Comparison of ENCODE assay signal across 1 cellular context in genomic region chr10:23438547-23439451, GRCh38.
TF ChIP-seq lines count a peak whose summit lies in the region.

OTUD1 (plus strand) TSS chr10:23439075; CDS start chr10:23439458, 383 bp downstream.

TF ChIP-seq in HepG2, 621 proteins besides CTCF, POLR2A, EP300 and RAD21 (continued from another document and continues in another):
- TF ChIP-seq ZHX1 (CRISPR knock-in tag; IDR thresholded peaks at IDR 0.05; ENCODE audit: low read depth) (no peak), NRL (CRISPR knock-in tag; IDR thresholded peaks at IDR 0.05; ENCODE audit: borderline replicate concordance) (no peak), ZFP62 (CRISPR knock-in tag; IDR thresholded peaks at IDR 0.05) (no peak), ZFP41 (CRISPR knock-in tag; IDR thresholded peaks at IDR 0.05; ENCODE audit: borderline replicate concordance) (no peak), POLR2G (IDR thresholded peaks at IDR 0.05; ENCODE audit: low read depth, low read length) (no peak), TEAD2 (CRISPR knock-in tag; IDR thresholded peaks at IDR 0.05) (no peak), FOXK1 (CRISPR knock-in tag; IDR thresholded peaks at IDR 0.05; ENCODE audit: borderline replicate concordance, low read depth) (peak; percentile 91; the same call in 1 of the 2 replicates), ZNF33A (CRISPR knock-in tag; IDR thresholded peaks at IDR 0.05; ENCODE audit: borderline replicate concordance) (no peak), TOPORS (CRISPR knock-in tag; IDR thresholded peaks at IDR 0.05) (peak; percentile 34; the same call in 1 of the 2 replicates), POGZ (CRISPR knock-in tag; IDR thresholded peaks at IDR 0.05) (peak; percentile 23), ZNF326 (CRISPR knock-in tag; IDR thresholded peaks at IDR 0.05; ENCODE audit: borderline replicate concordance) (no peak), HES4 (CRISPR knock-in tag; IDR thresholded peaks at IDR 0.05; ENCODE audit: borderline replicate concordance) (no peak; the same call in 1 of the 2 replicates), ZNF570 (CRISPR knock-in tag; IDR thresholded peaks at IDR 0.05; ENCODE audit: borderline replicate concordance) (no peak), ZNF772 (CRISPR knock-in tag; IDR thresholded peaks at IDR 0.05) (peak; percentile 18; the same call in 1 of the 2 replicates), FIP1L1 (IDR thresholded peaks at IDR 0.05; ENCODE audit: borderline replicate concordance, insufficient read depth, low read depth, low read length) (no peak), TFAP4 (IDR thresholded peaks at IDR 0.05; ENCODE audit: borderline replicate concordance, low read depth) (no peak), ZNF451 (CRISPR knock-in tag; IDR thresholded peaks at IDR 0.05) (no peak), STAT5B (CRISPR knock-in tag; IDR thresholded peaks at IDR 0.05) (no peak), NAIF1 (CRISPR knock-in tag; IDR thresholded peaks at IDR 0.05; ENCODE audit: borderline replicate concordance) (no peak), ZIK1 (CRISPR knock-in tag; IDR thresholded peaks at IDR 0.05; ENCODE audit: borderline replicate concordance, low read depth) (no peak), ZNF709 (CRISPR knock-in tag; IDR thresholded peaks at IDR 0.05) (no peak; the same call in 1 of the 2 replicates), ZNF256 (CRISPR knock-in tag; conservative IDR thresholded peaks at IDR 0.05) (no peak), KDM4B (CRISPR knock-in tag; IDR thresholded peaks at IDR 0.05) (no peak), PRPF4 (IDR thresholded peaks at IDR 0.05; ENCODE audit: low read depth, low read length, poor library complexity, severe bottlenecking) (no peak), SMAD9 (CRISPR knock-in tag; IDR thresholded peaks at IDR 0.05) (no peak), EZH2 (conservative IDR thresholded peaks at IDR 0.05; ENCODE audit: low read depth, low read length) (no peak), ZNF234 (CRISPR knock-in tag; conservative IDR thresholded peaks at IDR 0.05) (no peak), ELF3 (CRISPR knock-in tag; IDR thresholded peaks at IDR 0.05) (no peak), ZNF576 (CRISPR knock-in tag; IDR thresholded peaks at IDR 0.05) (no peak), ZNF782 (CRISPR knock-in tag; IDR thresholded peaks at IDR 0.05; ENCODE audit: borderline replicate concordance) (no peak), ZFP90 (CRISPR knock-in tag; IDR thresholded peaks at IDR 0.05; ENCODE audit: borderline replicate concordance) (no peak), ZSCAN22 (CRISPR knock-in tag; IDR thresholded peaks at IDR 0.05) (no peak), NFE2 (CRISPR knock-in tag; IDR thresholded peaks at IDR 0.05) (no peak), ZBTB3 (CRISPR knock-in tag; IDR thresholded peaks at IDR 0.05; ENCODE audit: borderline replicate concordance, low read depth) (no peak), SNAI1 (CRISPR knock-in tag; IDR thresholded peaks at IDR 0.05; ENCODE audit: borderline replicate concordance) (no peak), ZBTB20 (CRISPR knock-in tag; IDR thresholded peaks at IDR 0.05; ENCODE audit: borderline replicate concordance, low read depth) (no peak), NCOA1 (CRISPR knock-in tag; IDR thresholded peaks at IDR 0.05) (no peak), ZFP36L2 (CRISPR knock-in tag; IDR thresholded peaks at IDR 0.05) (no peak), ZNF367 (CRISPR knock-in tag; IDR thresholded peaks at IDR 0.05; ENCODE audit: borderline replicate concordance) (no peak), ONECUT2 (CRISPR knock-in tag; IDR thresholded peaks at IDR 0.05) (no peak), ATRX (CRISPR knock-in tag; IDR thresholded peaks at IDR 0.05; ENCODE audit: borderline replicate concordance) (no peak), KDM3A (CRISPR knock-in tag; IDR thresholded peaks at IDR 0.05; ENCODE audit: low read depth) (0 out of 2 replicates have a peak, but pooled peaks have one; percentile 42), RBM22 (optimal IDR thresholded peaks at IDR 0.05; ENCODE audit: low read length) (no peak), ZNF776 (CRISPR knock-in tag; IDR thresholded peaks at IDR 0.05) (no peak), TCF7L2 (IDR thresholded peaks at IDR 0.05; ENCODE audit: low read depth, low read length) (no peak), BCLAF1 (IDR thresholded peaks at IDR 0.05) (no peak), ZBTB39 (CRISPR knock-in tag; IDR thresholded peaks at IDR 0.05) (no peak), MAZ (IDR thresholded peaks at IDR 0.05; ENCODE audit: borderline replicate concordance, low read depth, low read length) (peak; percentile 65), MAZ (CRISPR knock-in tag; IDR thresholded peaks at IDR 0.05; ENCODE audit: low read depth) (peak; percentile 64), ZMYM2 (CRISPR knock-in tag; IDR thresholded peaks at IDR 0.05) (no peak), ERF (CRISPR knock-in tag; IDR thresholded peaks at IDR 0.05) (peak; percentile 41; the same call in 1 of the 2 replicates), ZNF713 (CRISPR knock-in tag; IDR thresholded peaks at IDR 0.05) (no peak), E2F5 (CRISPR knock-in tag; conservative IDR thresholded peaks at IDR 0.05) (no peak), GATA4 (IDR thresholded peaks at IDR 0.05; ENCODE audit: borderline replicate concordance, low read depth) (no peak), BCL3 (CRISPR knock-in tag; IDR thresholded peaks at IDR 0.05) (no peak), MTF1 (CRISPR knock-in tag; IDR thresholded peaks at IDR 0.05) (no peak), TBL1XR1 (IDR thresholded peaks at IDR 0.05; ENCODE audit: borderline replicate concordance, low read length, partially characterized antibody) (no peak), HOXA9 (CRISPR knock-in tag; IDR thresholded peaks at IDR 0.05; ENCODE audit: borderline replicate concordance) (no peak), JUNB (CRISPR knock-in tag; IDR thresholded peaks at IDR 0.05; ENCODE audit: borderline replicate concordance) (no peak), ATF7-NPFF (CRISPR knock-in tag; IDR thresholded peaks at IDR 0.05; ENCODE audit: low read depth) (peak; percentile 67)
- TF ChIP-seq, protein P1, sequence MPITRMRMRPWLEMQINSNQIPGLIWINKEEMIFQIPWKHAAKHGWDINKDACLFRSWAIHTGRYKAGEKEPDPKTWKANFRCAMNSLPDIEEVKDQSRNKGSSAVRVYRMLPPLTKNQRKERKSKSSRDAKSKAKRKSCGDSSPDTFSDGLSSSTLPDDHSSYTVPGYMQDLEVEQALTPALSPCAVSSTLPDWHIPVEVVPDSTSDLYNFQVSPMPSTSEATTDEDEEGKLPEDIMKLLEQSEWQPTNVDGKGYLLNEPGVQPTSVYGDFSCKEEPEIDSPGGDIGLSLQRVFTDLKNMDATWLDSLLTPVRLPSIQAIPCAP (CRISPR knock-in tag; IDR thresholded peaks at IDR 0.05; ENCODE audit: low read depth) = no peak
- TF ChIP-seq, protein P2, sequence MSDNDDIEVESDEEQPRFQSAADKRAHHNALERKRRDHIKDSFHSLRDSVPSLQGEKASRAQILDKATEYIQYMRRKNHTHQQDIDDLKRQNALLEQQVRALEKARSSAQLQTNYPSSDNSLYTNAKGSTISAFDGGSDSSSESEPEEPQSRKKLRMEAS (IDR thresholded peaks at IDR 0.05) = peak; percentile 80
- TF ChIP-seq, protein P3, sequence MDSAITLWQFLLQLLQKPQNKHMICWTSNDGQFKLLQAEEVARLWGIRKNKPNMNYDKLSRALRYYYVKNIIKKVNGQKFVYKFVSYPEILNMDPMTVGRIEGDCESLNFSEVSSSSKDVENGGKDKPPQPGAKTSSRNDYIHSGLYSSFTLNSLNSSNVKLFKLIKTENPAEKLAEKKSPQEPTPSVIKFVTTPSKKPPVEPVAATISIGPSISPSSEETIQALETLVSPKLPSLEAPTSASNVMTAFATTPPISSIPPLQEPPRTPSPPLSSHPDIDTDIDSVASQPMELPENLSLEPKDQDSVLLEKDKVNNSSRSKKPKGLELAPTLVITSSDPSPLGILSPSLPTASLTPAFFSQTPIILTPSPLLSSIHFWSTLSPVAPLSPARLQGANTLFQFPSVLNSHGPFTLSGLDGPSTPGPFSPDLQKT (CRISPR knock-in tag; IDR thresholded peaks at IDR 0.05; ENCODE audit: borderline replicate concordance) = no peak
